Comparison of ENCODE assay signal across 10 cellular contexts in the genomic region with DNA sequence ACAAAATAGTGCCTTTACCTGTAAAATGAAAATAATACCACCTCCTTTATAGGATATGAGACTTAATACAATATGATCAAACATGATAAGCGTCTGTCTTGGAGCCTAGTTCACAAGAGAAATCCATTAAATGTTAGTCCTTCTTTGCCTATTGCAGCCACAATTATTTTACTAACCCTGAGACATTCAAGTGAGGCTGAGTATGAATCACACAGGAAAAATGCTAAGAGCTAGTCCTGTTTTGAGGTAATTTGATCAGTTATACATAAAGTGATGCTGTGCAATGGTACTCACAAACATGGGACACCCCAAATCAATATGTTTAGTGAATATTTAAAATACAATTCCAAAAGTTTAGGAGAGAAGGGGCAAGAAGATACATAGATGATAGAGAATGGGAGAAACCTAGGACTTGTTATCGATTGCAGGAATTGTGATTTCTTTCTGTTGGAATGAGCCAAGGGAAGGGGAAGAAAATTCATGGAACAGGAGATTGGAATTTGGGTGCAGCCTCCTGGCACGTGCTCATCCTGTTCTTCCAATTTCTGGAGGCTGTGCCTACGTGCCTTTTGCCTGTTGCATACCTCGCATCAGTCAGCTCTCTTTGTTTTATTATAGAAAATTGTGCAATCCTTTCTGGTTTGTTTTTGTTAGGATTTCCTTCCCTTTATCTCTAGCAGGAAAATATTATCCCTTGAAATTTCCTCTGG. TPM values are rescaled to one million over a fixed set of nuclear protein-coding genes. Genes with fewer than 3 reads are reported as not detected.
DNase-seq lines count a peak whose midpoint lies in the region; ATAC-seq and TF ChIP-seq lines count a peak whose summit lies in the region.
"Had no signal": no experiment of that assay in that cellular context is flagged by ENCODE, and none has a peak within 500 bp of the region (broad histone marks: within the 10 kb centered on the region; RNA-seq: fewer than 3 reads in every experiment).

No MANE protein-coding gene starts in this region.

- peaks cover 67% of the 10 kb centered on the region for H3K4me1 Mint-ChIP-seq in HFFc6 (ENCODE audit: low read depth)
- no peaks in the 10 kb centered on the region for H3K4me1 Mint-ChIP-seq in type B pancreatic cell (ENCODE audit: unreplicated experiment)
- H3K4me1 Mint-ChIP-seq in T-cell = no peaks in the 10 kb centered on the region
- H3K4me1 Mint-ChIP-seq: activated CD4-positive, alpha-beta memory T cell treated with anti-CD3 and anti-CD28 coated beads, Interleukin-2, amount 10 ng/mL, durations not matched to agents 7 days and 5 days; brain had no signal

- H3K9me3 Mint-ChIP-seq in HFFc6 (peaks cover 16% of the 10 kb centered on the region), type B pancreatic cell (peaks cover 4% of the 10 kb centered on the region), T-cell (peaks cover 5 to 17% (median 8%) of the 10 kb centered on the region in 3 donors)

- H3K4me3 ChIP-seq in WI38 (ENCODE audit: low read depth, low read length) = peak overlapping the region; percentile 26

- POLR2A ChIA-PET in T-cell (lab: Charles Lee) = no interaction called here

- peak overlapping the region; percentile 86 for H3K27ac ChIP-seq in foreskin keratinocyte

- CTCF ChIA-PET in T-cell (lab: Charles Lee) = no interaction called here

- H3K27me3 ChIP-seq in foreskin keratinocyte = no peaks in the 10 kb centered on the region

- ATAC-seq in foreskin keratinocyte (peak; percentile 76), T-cell (replicated peaks in 1 of 4) (no peak)

- H3K4me3 Mint-ChIP-seq in HFFc6 (peak overlapping the region; percentile 76), type B pancreatic cell (no peak overlapping the region), T-cell (no peak overlapping the region)
- H3K4me3 Mint-ChIP-seq: activated CD4-positive, alpha-beta memory T cell treated with anti-CD3 and anti-CD28 coated beads, Interleukin-2, amount 10 ng/mL, durations not matched to agents 7 days and 5 days; brain had no signal

- TF ChIP-seq CTCF in HFFc6 (IDR thresholded peaks at IDR 0.05) = no peak
- no peak for TF ChIP-seq CTCF in WI38 (IDR thresholded peaks at IDR 0.05; ENCODE audit: low read depth, low read length)
- TF ChIP-seq CTCF in foreskin keratinocyte (conservative IDR thresholded peaks at IDR 0.05) = no peak
- no peak for TF ChIP-seq CTCF in type B pancreatic cell (conservative IDR thresholded peaks at IDR 0.05)

- DNase-seq in HFFc6 (peak; percentile 87), foreskin keratinocyte (peak; percentile 94 to 97), type B pancreatic cell (ENCODE audit: extremely low spot score, unreplicated experiment) (no peak), SHP77 (lab: John Stamatoyannopoulos, UW) (no peak), T-cell (no peak), NCI-H526 treated with DMSO at 0.1 percent for 48 hours (lab: John Stamatoyannopoulos, UW) (no peak)
- DNase-seq: activated CD4-positive, alpha-beta memory T cell treated with anti-CD3 and anti-CD28 coated beads, Interleukin-2, amount 10 ng/mL, durations not matched to agents 7 days and 5 days; NCI-H2227 treated with DMSO at 0.1 percent for 48 hours had no signal

- H3K27me3 Mint-ChIP-seq in HFFc6 (ENCODE audit: insufficient read depth) (no peaks in the 10 kb centered on the region), type B pancreatic cell (no peaks in the 10 kb centered on the region), T-cell (peaks cover 0 to 4% of the 10 kb centered on the region in 2 donors)

- H3K27ac Mint-ChIP-seq in HFFc6 (peak overlapping the region; percentile 83), type B pancreatic cell (peak overlapping the region; percentile 46), T-cell (no peak overlapping the region)
- H3K27ac Mint-ChIP-seq: activated CD4-positive, alpha-beta memory T cell treated with anti-CD3 and anti-CD28 coated beads, Interleukin-2, amount 10 ng/mL, durations not matched to agents 7 days and 5 days; brain had no signal

- H3K4me1 ChIP-seq in foreskin keratinocyte = peaks cover 48% of the 10 kb centered on the region

- peaks cover 17% of the 10 kb centered on the region for H3K36me3 Mint-ChIP-seq in HFFc6 (ENCODE audit: low read depth)
- H3K36me3 Mint-ChIP-seq in type B pancreatic cell = no peaks in the 10 kb centered on the region
- H3K36me3 Mint-ChIP-seq in T-cell = peaks cover 3% of the 10 kb centered on the region
- H3K36me3 Mint-ChIP-seq: brain had no signal

RNA-seq across cellular contexts. Expression of a gene that starts 39.9 kb away (rescaled TPM):
- 10 to 100 TPM; 47.3 to 53.5 (median 53.1) TPM for total RNA-seq in HFFc6 (2021; fragmentation: NEBNext Ultra II Directional; extraction: Animal tissue kit (Norgen Biotek cat#: 25700))
- total RNA-seq in foreskin keratinocyte (45.6 and 46.9 TPM in 2 replicates), type B pancreatic cell (ENCODE audit: low replicate concordance) (90.5 and 121 TPM in 2 replicates), T-cell (10 to 100 TPM; 42.9 to 54.8 (median 52.8) TPM)
- polyA plus RNA-seq in foreskin keratinocyte = 6.1 and 7.4 TPM in 2 replicates

Comparison
In these comparisons a context has a peak if more than half of its experiments do, and no peak if none do; other contexts are left out.
1. DNase-seq: peak in HFFc6 (single experiment) and foreskin keratinocyte (2 of 2); none in type B pancreatic cell (single experiment), SHP77 (0 of 2), T-cell (0 of 34) and NCI-H526 treated with DMSO at 0.1 percent for 48 hours (single experiment).
2. H3K27ac Mint-ChIP-seq: peak in HFFc6 (single experiment) and type B pancreatic cell (single experiment); none in T-cell (0 of 2).